ENCODE assay signal across 21 cellular contexts in the genomic region with DNA sequence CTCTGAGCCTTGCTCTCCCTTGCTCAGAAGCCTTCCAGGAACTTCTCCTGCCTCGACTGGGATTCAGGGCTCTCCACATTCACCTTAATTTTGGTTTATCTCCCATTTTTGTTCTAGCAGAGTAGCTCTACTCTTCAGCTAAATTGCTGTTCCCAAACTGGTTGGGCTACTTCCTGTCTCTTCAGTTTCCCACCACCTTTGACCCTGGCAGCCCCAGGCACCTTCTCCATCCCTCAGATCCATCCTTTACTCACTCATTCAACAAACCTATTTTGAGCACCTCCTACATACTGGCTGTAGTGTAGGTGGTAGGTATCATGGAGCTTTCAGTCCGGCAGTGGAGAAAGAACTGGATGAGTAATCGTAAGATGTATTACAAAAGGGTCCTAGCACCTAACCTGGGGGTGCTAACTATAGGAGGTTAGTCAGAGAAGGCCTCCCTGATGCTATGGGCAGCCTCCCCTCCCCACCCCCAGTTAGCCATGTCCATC. TPM values are rescaled to one million over a fixed set of nuclear protein-coding genes. Genes with fewer than 3 reads are reported as not detected.
A peak's percentile ranks its signal among the peaks of the same experiment; 100 is the strongest.
DNase-seq lines count a peak whose midpoint lies in the region; ATAC-seq and TF ChIP-seq lines count a peak whose summit lies in the region.
"Had no signal": no experiment of that assay in that cellular context is flagged by ENCODE, and none has a peak within 500 bp of the region (broad histone marks: within the 10 kb centered on the region; RNA-seq: fewer than 3 reads in every experiment).

No MANE protein-coding gene starts in this region.

- intact Hi-C loops in PC-3 (cut with micrococcal nuclease): no loop called here

- no peaks in the 10 kb centered on the region for H3K27me3 Mint-ChIP-seq in type B pancreatic cell

- no peaks in the 10 kb centered on the region for H3K27me3 ChIP-seq in DND-41 (ENCODE audit: insufficient read depth, low read length, poor library complexity)
- no peaks in the 10 kb centered on the region for H3K27me3 ChIP-seq in PC-3 (ENCODE audit: low read length)
- H3K27me3 ChIP-seq in mesenchymal stem cell (ENCODE audit: control insufficient read depth in 1 of 2, insufficient read depth in 1 of 2, low read length in 2 of 2): peaks cover 0 to 9% of the 10 kb centered on the region in 2 experiments

- no peak overlapping the region for H3K27ac ChIP-seq in DND-41 (ENCODE audit: low read length)
- H3K27ac ChIP-seq in PC-3 (ENCODE audit: low read length): no peak overlapping the region
- no peak overlapping the region for H3K27ac ChIP-seq in mesenchymal stem cell (ENCODE audit: low read length, poor library complexity, severe bottlenecking)
- H3K27ac ChIP-seq: A549, C4-2B had no signal

- no peak overlapping the region for H3K4me2 ChIP-seq in DND-41 (ENCODE audit: insufficient read depth, low read length)
- no peak overlapping the region for H3K4me2 ChIP-seq in PC-3 (ENCODE audit: low read length)
- no peak overlapping the region for H3K4me2 ChIP-seq in mesenchymal stem cell (ENCODE audit: low read length, poor library complexity, severe bottlenecking)
- H3K4me2 ChIP-seq: A549 had no signal

- H3K4me1 ChIP-seq in DND-41 (ENCODE audit: insufficient read depth, low read length): no peaks in the 10 kb centered on the region
- H3K4me1 ChIP-seq in PC-3 (ENCODE audit: insufficient read depth, low read length): peaks cover 22% of the 10 kb centered on the region
- peaks cover 19% of the 10 kb centered on the region for H3K4me1 ChIP-seq in mesenchymal stem cell (ENCODE audit: control insufficient read depth, insufficient read depth, low read depth, low read length)
- H3K4me1 ChIP-seq: A549 had no signal

- no peaks in the 10 kb centered on the region for H3K36me3 ChIP-seq in DND-41 (ENCODE audit: insufficient read depth, low read length)
- H3K36me3 ChIP-seq in PC-3 (ENCODE audit: low read depth, low read length): no peaks in the 10 kb centered on the region
- peaks cover 0 to 19% of the 10 kb centered on the region in 2 experiments for H3K36me3 ChIP-seq in mesenchymal stem cell (ENCODE audit: control insufficient read depth in 1 of 2, insufficient read depth in 2 of 2, low read depth in 1 of 2, low read length in 2 of 2)

- 53% methylated on average over 1 of the region's 3 CpGs for WGBS in mesenchymal stem cell

- DNase-seq in DND-41 (no peak), PC-3 (peak; percentile 29), mesenchymal stem cell (no peak), type B pancreatic cell (ENCODE audit: extremely low spot score, unreplicated experiment) (no peak), midbrain (lab: John Stamatoyannopoulos, UW) (no peak), ACHN (no peak), DMS79 (lab: John Stamatoyannopoulos, UW) (no peak)
- DNase-seq: CD8-positive, alpha-beta T cell; KBM-7; NCI-H1105 treated with DMSO at 0.1 percent for 48 hours; NCI-H146; NCI-H1930; NCI-H2107; NCI-H446; NCI-H526; NCI-H82; NK-92 treated with Interleukin-12 subunit alpha and Interleukin-12 subunit beta, amount 100 ng/mL, for 24 hours; RPMI8226; SHP77 had no signal

- H3K79me2 ChIP-seq in DND-41 (ENCODE audit: insufficient read depth, low read length) (no peaks in the 10 kb centered on the region), PC-3 (ENCODE audit: low read length) (no peaks in the 10 kb centered on the region)

- no TSS peak for BruUV-seq in PC-3 (replicated peaks; lab: Mats Ljungman, UMichigan)

- in situ Hi-C loops in ACHN (cut with HindIII; ENCODE audit: low pct_ligation_motif_present, low pct_unique_long_range_greater_than_20kb, low sequenced_read_pairs): no loop called here

- no peak overlapping the region for H3K14ac ChIP-seq in mesenchymal stem cell (ENCODE audit: low read length in 2 of 2)

- peaks cover 41% of the 10 kb centered on the region for H3K79me1 ChIP-seq in mesenchymal stem cell (replicated peaks; ENCODE audit: low read length, poor library complexity, severe bottlenecking)

- H3K9me3 ChIP-seq in DND-41 (ENCODE audit: insufficient read depth, low read length, severe bottlenecking) (no peaks in the 10 kb centered on the region), PC-3 (ENCODE audit: low read length) (no peaks in the 10 kb centered on the region), mesenchymal stem cell (ENCODE audit: control insufficient read depth, low read length) (no peaks in the 10 kb centered on the region)
- H3K9me3 ChIP-seq: A549 had no signal

- H3K4me1 Mint-ChIP-seq in type B pancreatic cell (ENCODE audit: unreplicated experiment): peaks cover 41% of the 10 kb centered on the region

- no peak overlapping the region for H2BK15ac ChIP-seq in mesenchymal stem cell (ENCODE audit: low read depth, poor library complexity, severe bottlenecking)

- H3K9me3 Mint-ChIP-seq in type B pancreatic cell: no peaks in the 10 kb centered on the region
- H3K9me3 Mint-ChIP-seq: CD8-positive, alpha-beta T cell had no signal

- CTCF ChIA-PET in PC-3 (lab: Charles Lee): no interaction called here

- no peak for ATAC-seq in DND-41 (ENCODE audit: insufficient read depth, low read depth)
- ATAC-seq in PC-3: no peak
- ATAC-seq: A549; CD8-positive, alpha-beta T cell had no signal

- H3K23ac ChIP-seq in mesenchymal stem cell (ENCODE audit: low read length in 2 of 2): no peak overlapping the region

- H4K20me1 ChIP-seq in DND-41 (ENCODE audit: insufficient read depth, low read length): no peaks in the 10 kb centered on the region
- no peaks in the 10 kb centered on the region for H4K20me1 ChIP-seq in PC-3 (ENCODE audit: low read length)

- H3K9ac ChIP-seq in DND-41 (ENCODE audit: low read depth, low read length): no peak overlapping the region
- H3K9ac ChIP-seq in PC-3 (ENCODE audit: low read length): no peak overlapping the region
- H3K9ac ChIP-seq in mesenchymal stem cell (ENCODE audit: low read length): no peak overlapping the region

- peak overlapping the region; percentile 17 for H2AK5ac ChIP-seq in mesenchymal stem cell (ENCODE audit: low read length, severe bottlenecking)

- H2BK120ac ChIP-seq in mesenchymal stem cell (ENCODE audit: low read depth, low read length): no peak overlapping the region

- H3K4me3 ChIP-seq in DND-41 (ENCODE audit: low read depth in 1 of 2, low read length in 2 of 2) (no peak overlapping the region), PC-3 (ENCODE audit: low read length) (no peak overlapping the region), mesenchymal stem cell (ENCODE audit: insufficient read depth in 1 of 2, low read depth in 1 of 2, low read length in 2 of 2) (no peak overlapping the region)
- H3K4me3 ChIP-seq: A549 had no signal

- peak overlapping the region; percentile 77 for H3K27ac Mint-ChIP-seq in type B pancreatic cell
- H3K27ac Mint-ChIP-seq: CD8-positive, alpha-beta T cell had no signal

- H3F3A ChIP-seq in PC-3 (ENCODE audit: low read length, unreplicated experiment): no peaks in the 10 kb centered on the region

- no peak overlapping the region for H3K4ac ChIP-seq in mesenchymal stem cell (ENCODE audit: low read depth in 1 of 2, low read length in 2 of 2)

- no peak overlapping the region for H2BK12ac ChIP-seq in mesenchymal stem cell (ENCODE audit: low read length in 2 of 2)

- no peak overlapping the region for H4K8ac ChIP-seq in mesenchymal stem cell (ENCODE audit: low read length)

- peaks cover 22% of the 10 kb centered on the region for H3K36me3 Mint-ChIP-seq in type B pancreatic cell
- H3K36me3 Mint-ChIP-seq: CD8-positive, alpha-beta T cell had no signal

- POLR2A ChIA-PET in PC-3 (lab: Charles Lee; ENCODE audit: unreplicated experiment): no interaction called here

- peak overlapping the region; percentile 10 for H3K4me3 Mint-ChIP-seq in type B pancreatic cell
- H3K4me3 Mint-ChIP-seq: CD8-positive, alpha-beta T cell had no signal

- no peak overlapping the region for H2BK5ac ChIP-seq in mesenchymal stem cell (ENCODE audit: low read depth, low read length, poor library complexity, severe bottlenecking)

- H3K9me2 ChIP-seq in PC-3 (replicated peaks; ENCODE audit: low read length): no peaks in the 10 kb centered on the region

- H2AFZ ChIP-seq in DND-41 (ENCODE audit: low read depth, low read length) (peak overlapping the region; percentile 19; the same call in 1 of the 2 replicates), PC-3 (ENCODE audit: low read length) (no peak overlapping the region), mesenchymal stem cell (ENCODE audit: low read depth, low read length) (no peak overlapping the region)

- no peak overlapping the region for H4K91ac ChIP-seq in mesenchymal stem cell (ENCODE audit: low read length)

- H3K18ac ChIP-seq in mesenchymal stem cell (ENCODE audit: low read depth in 1 of 2, low read length in 2 of 2): no peak overlapping the region

- TF ChIP-seq CTCF in DND-41 (IDR thresholded peaks at IDR 0.05; ENCODE audit: borderline replicate concordance, extremely low read depth, low read length, poor library complexity, severe bottlenecking): no peak
- no peak for TF ChIP-seq CTCF in PC-3 (conservative IDR thresholded peaks at IDR 0.05; ENCODE audit: low read depth, low read length)
- TF ChIP-seq CTCF in type B pancreatic cell (conservative IDR thresholded peaks at IDR 0.05): no peak

RNA-seq across cellular contexts. Expression of a gene that starts 26.3 kb away (rescaled TPM):
- total RNA-seq in PC-3 (2014; rRNA removed): 2.5 and 3.9 TPM in 2 replicates
- polyA plus RNA-seq in mesenchymal stem cell (2013, experiment 1 of 2): 2.6 TPM
- polyA plus RNA-seq in mesenchymal stem cell (2013, experiment 2 of 2): 2.7 TPM
- total RNA-seq in type B pancreatic cell (ENCODE audit: low replicate concordance): 25.7 and 48.4 TPM in 2 replicates

RNA-seq across cellular contexts. Expression of a gene that starts 40.7 kb away (rescaled TPM):
- 94.4 and 97.9 TPM in 2 replicates for total RNA-seq in PC-3 (2014; rRNA removed)
- polyA plus RNA-seq in mesenchymal stem cell (2013, experiment 1 of 2): 11.0 TPM
- 9.5 TPM for polyA plus RNA-seq in mesenchymal stem cell (2013, experiment 2 of 2)
- 50.3 and 52.9 TPM in 2 replicates for total RNA-seq in type B pancreatic cell (ENCODE audit: low replicate concordance)
